ENCODE assay signal across 8 cellular contexts in the genomic region with DNA sequence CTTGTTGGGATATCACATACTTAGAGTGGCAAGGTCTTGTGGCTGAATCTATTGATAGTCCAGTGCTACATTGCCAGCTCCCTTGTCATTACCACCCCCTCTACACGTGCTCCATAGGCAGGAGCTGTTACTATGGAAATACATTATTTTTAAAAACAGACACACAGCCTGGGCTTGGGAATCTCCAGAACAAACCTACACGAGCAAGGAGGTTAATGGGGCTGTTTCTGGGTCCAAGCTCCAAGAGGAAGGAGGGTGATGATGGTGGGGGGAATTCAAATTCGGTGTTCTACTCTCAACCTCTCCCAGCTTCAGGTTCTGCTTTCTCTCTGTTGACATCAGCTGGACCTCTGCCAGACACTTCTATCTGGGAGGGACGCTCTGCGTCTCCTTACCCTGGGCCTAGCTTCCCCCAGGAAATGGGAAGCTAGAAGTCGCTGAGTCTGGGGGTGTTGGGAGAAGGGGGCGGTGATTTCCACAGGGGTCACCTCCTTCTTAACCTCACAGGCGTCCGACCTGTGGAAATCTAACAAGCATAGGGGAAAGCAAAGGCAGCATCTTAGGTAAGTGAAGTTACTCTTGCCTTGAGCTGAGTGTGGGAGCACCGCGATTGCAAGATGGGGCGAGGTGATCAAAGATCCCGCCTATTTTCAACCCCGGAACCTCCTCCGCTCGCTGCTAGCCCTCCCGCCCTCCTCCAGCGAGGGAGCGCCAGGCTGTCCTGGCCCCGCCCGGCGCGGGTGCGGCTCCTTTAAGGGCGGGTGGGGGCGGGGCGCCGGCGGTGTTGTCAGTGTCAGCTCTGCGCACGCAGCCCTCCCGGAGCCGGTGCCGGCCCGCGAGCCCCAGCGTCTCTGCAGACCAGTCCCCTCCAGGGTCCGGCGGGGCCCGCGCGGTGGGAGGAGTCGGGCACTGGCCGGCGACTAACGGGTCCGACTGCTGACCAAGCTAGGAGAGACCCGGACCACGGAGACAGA. TPM values are rescaled to one million over a fixed set of nuclear protein-coding genes. Genes with fewer than 3 reads are reported as not detected.
DNase-seq lines count a peak whose midpoint lies in the region; ATAC-seq and TF ChIP-seq lines count a peak whose summit lies in the region.

Gene C2CD2L (plus strand): TSS at position 781 of the 974 bp plus-strand sequence. CDS start 398 bp downstream, outside the sequence.

- peak within 1 kb of the TSS; percentile 97 for H3K27ac Mint-ChIP-seq in dendritic cell treated with granulocyte-macrophage colony-stimulating factor and Interleukin-4, amounts not matched to agents 40 ng/mL and 50 ng/mL, for 4 days

- peaks cover 78% of the 10 kb centered on the region for H3K4me1 Mint-ChIP-seq in dendritic cell treated with granulocyte-macrophage colony-stimulating factor and Interleukin-4, amounts not matched to agents 40 ng/mL and 50 ng/mL, for 4 days (ENCODE audit: low read depth)

- peak within 1 kb of the TSS; percentile 96 for H3K4me3 Mint-ChIP-seq in dendritic cell treated with granulocyte-macrophage colony-stimulating factor and Interleukin-4, amounts not matched to agents 40 ng/mL and 50 ng/mL, for 4 days

- no peaks in the 10 kb centered on the region for H3K27me3 Mint-ChIP-seq in dendritic cell treated with granulocyte-macrophage colony-stimulating factor and Interleukin-4, amounts not matched to agents 40 ng/mL and 50 ng/mL, for 4 days

- H3K27me3 ChIP-seq in BJ (ENCODE audit: control insufficient read depth, insufficient read depth, low read length) (no peaks in the 10 kb centered on the region), liver (ENCODE audit: control insufficient read depth in 4 of 4, insufficient read depth in 4 of 4, low read length in 3 of 4) (no peaks in the 10 kb centered on the region)

- intact Hi-C loops in dendritic cell treated with granulocyte-macrophage colony-stimulating factor and Interleukin-4, amounts not matched to agents 40 ng/mL and 50 ng/mL, for 4 days (cut with micrococcal nuclease), result loop anchor here (2.0 to 5.0 kb wide), 2 partner anchors 14 to 100 kb away; partner anchors contain the start of genes CBL and HINFP

- peak; percentile 42 for DNase-seq in BJ (ENCODE audit: low read depth)
- DNase-seq in GM19240 (ENCODE audit: insufficient read length, low spot score), result peak; percentile 77
- DNase-seq in NCI-H748 treated with DMSO at 0.1 percent for 48 hours (lab: John Stamatoyannopoulos, UW), result peak; percentile 69
- DNase-seq in activated CD4-positive, alpha-beta T cell treated with anti-CD3 and anti-CD28 coated beads, Interleukin-2, amount 50 U/mL, for 1 hour, result peak; percentile 81
- peak; percentile 79 to 85 for DNase-seq in stimulated activated CD4-positive, alpha-beta T cell treated with anti-CD3 and anti-CD28 coated beads, Interleukin-2, amount 100 ng/mL, for 48 hours

- peak; percentile 57 for ATAC-seq in HG03520 (IDR thresholded peaks at IDR 0.05; ENCODE audit: unreplicated experiment)

- peak within 1 kb of the TSS; percentile 12 to 61 for H3K27ac ChIP-seq in liver (ENCODE audit: low read depth in 1 of 2, low read length in 2 of 2)

- peaks cover 54% of the 10 kb centered on the region for H3K36me3 Mint-ChIP-seq in dendritic cell treated with granulocyte-macrophage colony-stimulating factor and Interleukin-4, amounts not matched to agents 40 ng/mL and 50 ng/mL, for 4 days (ENCODE audit: low read depth)

- TF ChIP-seq RAD21 in liver (IDR thresholded peaks at IDR 0.05), result peak in 1 of 2 donors; percentile 18

- CTCF ChIA-PET in BJ (lab: Yijun Ruan, JAX), result interaction anchor here (0.5 to 1.8 kb wide), 9 partner anchors 12 to 277 kb away, joined by 3 to 10 read pairs (median 4); a partner anchor contains a TSS

- peak within 1 kb of the TSS; percentile 82 for H3K4me3 ChIP-seq in BJ (ENCODE audit: low read depth, low read length)
- peak within 1 kb of the TSS; percentile 48 to 91 (median 78) for H3K4me3 ChIP-seq in liver (ENCODE audit: low read depth in 1 of 3, low read length in 3 of 3)

- H3K9me3 ChIP-seq in liver (ENCODE audit: control insufficient read depth in 4 of 4, low read length in 3 of 4), result no peaks in the 10 kb centered on the region

- peak within 1 kb of the TSS in 1 of 2 donors; percentile 65 for H3K9ac ChIP-seq in liver (ENCODE audit: low read depth in 1 of 2, low read length in 2 of 2)

- POLR2A ChIA-PET in BJ (lab: Charles Lee), result interaction anchor here (0.6 to 1.5 kb wide), 5 partner anchors 12 to 442 kb away, joined by 3 to 9 read pairs (median 4); partner anchors contain the start of genes DDX6 and HINFP

- H3K36me3 ChIP-seq in BJ (ENCODE audit: control insufficient read depth, insufficient read depth, low read length), result peaks cover 7% of the 10 kb centered on the region
- H3K36me3 ChIP-seq in liver (ENCODE audit: control insufficient read depth in 4 of 4, insufficient read depth in 3 of 4, low read depth in 1 of 4, low read length in 3 of 4), result peaks cover 0 to 16% (median 12%) of the 10 kb centered on the region in 4 donors

- 3% methylated on average over 49 of the region's 49 CpGs for WGBS in liver

- peaks cover 8 to 40% (median 29%) of the 10 kb centered on the region in 4 donors for H3K4me1 ChIP-seq in liver (ENCODE audit: control insufficient read depth in 4 of 4, insufficient read depth in 4 of 4, low read length in 3 of 4)

- TF ChIP-seq CTCF in BJ (IDR thresholded peaks at IDR 0.05; ENCODE audit: insufficient read depth, low read depth, low read length) (no peak), liver (IDR thresholded peaks at IDR 0.05; ENCODE audit: low read depth, low read length, missing input control) (no peak)

- no peaks in the 10 kb centered on the region for H3K9me3 Mint-ChIP-seq in dendritic cell treated with granulocyte-macrophage colony-stimulating factor and Interleukin-4, amounts not matched to agents 40 ng/mL and 50 ng/mL, for 4 days

TF ChIP-seq in liver, 16 proteins besides CTCF, POLR2A, EP300 and RAD21:
- TF ChIP-seq GABPA (IDR thresholded peaks at IDR 0.05 in 1 of 2, conservative IDR thresholded peaks at IDR 0.05 in 1 of 2) (peak in 1 of 2 donors; percentile 63), YY1 (IDR thresholded peaks at IDR 0.05) (peak; percentile 31), ZBTB33 (IDR thresholded peaks at IDR 0.05) (no peak)

RNA-seq across cellular contexts. Expression of gene C2CD2L, which starts in this region (rescaled TPM):
- polyA plus RNA-seq in BJ (2011; rRNA removed), result 2.8 and 5.7 TPM in 2 replicates
- 6.5 and 11.5 TPM in 2 replicates for polyA minus RNA-seq in BJ (2011; rRNA and poly(A)+ RNA removed)
- 1 to 10 TPM; 3.5 to 6.1 TPM for total RNA-seq in liver
- 1 to 10 TPM; 2.5 to 6.3 TPM for polyA plus RNA-seq in liver

Comparison
In these comparisons a context has a peak if more than half of its experiments do, and no peak if none do; other contexts are left out.
1. Peak in every context shown above with its lines: DNase-seq, ATAC-seq, H3K4me3 ChIP-seq and H3K27ac ChIP-seq.